Comparison of ENCODE assay signal across 17 cellular contexts in genomic region chr11:20047755-20048154, GRCh38.
"Had no signal": no experiment of that assay in that cellular context is flagged by ENCODE, and none has a peak within 500 bp of the region (broad histone marks: within the 10 kb centered on the region; RNA-seq: fewer than 3 reads in every experiment).

No MANE protein-coding gene starts in this region.

- DNase-seq: activated CD4-positive, alpha-beta T cell treated with anti-CD3 and anti-CD28 coated beads, Interleukin-2, amount 50 U/mL, for 1 hour; activated CD8-positive, alpha-beta memory T cell treated with anti-CD3 and anti-CD28 coated beads for 24 hours; activated naive CD8-positive, alpha-beta T cell treated with anti-CD3 and anti-CD28 coated beads for 36 hours; brain microvascular endothelial cell; erythroblast; occipital lobe; stimulated activated CD4-positive, alpha-beta T cell treated with anti-CD3 and anti-CD28 coated beads, Interleukin-2, amount 100 ng/mL, for 48 hours; T-helper 9 cell had no signal

- H3K4me3 ChIP-seq: gastroesophageal sphincter, prostate gland, tibial nerve had no signal

- ATAC-seq: activated CD4-positive, CD25-positive, alpha-beta regulatory T cell treated with anti-CD3 and anti-CD28 coated beads, Interleukin-2, amount 50 U/mL, for 24 hours; gastroesophageal sphincter; left lobe of liver; natural killer cell treated with Interleukin-12 subunit alpha and Interleukin-12 subunit beta and Interleukin-15 and Interleukin-18, amount 100 ng/mL, for 72 hours; stimulated activated memory B cell treated with anti-CD40 and anti-IgM and Interleukin-4, amounts not matched to agents 10 μg/mL and 1 μg/mL and 100 μg/mL, for 72 hours had no signal

- H3K4me1 ChIP-seq: prostate gland had no signal

- H3K27ac Mint-ChIP-seq: activated naive CD8-positive, alpha-beta T cell treated with anti-CD3 and anti-CD28 coated beads for 36 hours; activated T-helper 1 cell treated with anti-CD3 and anti-CD28 coated beads, Interleukin-12 subunit alpha, Interleukin-12 subunit beta, Interleukin-2, Interleukin-4 antibody, amounts not matched to agents 30 ng/mL and 10 ng/mL and 1 ng/mL, durations not matched to agents 14 hours and 24 hours and 36 hours; memory B cell; natural killer cell treated with Interleukin-12 subunit alpha and Interleukin-12 subunit beta and Interleukin-15 and Interleukin-18, amount 100 ng/mL, for 72 hours; stimulated activated memory B cell treated with anti-CD40 and anti-IgM and Interleukin-4, amounts not matched to agents 10 μg/mL and 1 μg/mL and 100 μg/mL, for 72 hours had no signal

- H3K27ac ChIP-seq: brain microvascular endothelial cell, prostate gland, tibial nerve had no signal

- H3K36me3 Mint-ChIP-seq: activated naive CD8-positive, alpha-beta T cell treated with anti-CD3 and anti-CD28 coated beads for 36 hours; memory B cell; natural killer cell treated with Interleukin-12 subunit alpha and Interleukin-12 subunit beta and Interleukin-15 and Interleukin-18, amount 100 ng/mL, for 72 hours had no signal

- H3K4me1 Mint-ChIP-seq: activated naive CD8-positive, alpha-beta T cell treated with anti-CD3 and anti-CD28 coated beads for 36 hours had no signal

- H3K27me3 Mint-ChIP-seq: activated naive CD8-positive, alpha-beta T cell treated with anti-CD3 and anti-CD28 coated beads for 36 hours; memory B cell had no signal

- H3K4me3 Mint-ChIP-seq: activated naive CD8-positive, alpha-beta T cell treated with anti-CD3 and anti-CD28 coated beads for 36 hours; activated T-helper 1 cell treated with anti-CD3 and anti-CD28 coated beads, Interleukin-12 subunit alpha, Interleukin-12 subunit beta, Interleukin-2, Interleukin-4 antibody, amounts not matched to agents 30 ng/mL and 10 ng/mL and 1 ng/mL, durations not matched to agents 14 hours and 24 hours and 36 hours; memory B cell; natural killer cell treated with Interleukin-12 subunit alpha and Interleukin-12 subunit beta and Interleukin-15 and Interleukin-18, amount 100 ng/mL, for 72 hours; stimulated activated memory B cell treated with anti-CD40 and anti-IgM and Interleukin-4, amounts not matched to agents 10 μg/mL and 1 μg/mL and 100 μg/mL, for 72 hours had no signal

- H3K9me3 Mint-ChIP-seq: activated naive CD8-positive, alpha-beta T cell treated with anti-CD3 and anti-CD28 coated beads for 36 hours; activated T-helper 1 cell treated with anti-CD3 and anti-CD28 coated beads, Interleukin-12 subunit alpha, Interleukin-12 subunit beta, Interleukin-2, Interleukin-4 antibody, amounts not matched to agents 30 ng/mL and 10 ng/mL and 1 ng/mL, durations not matched to agents 14 hours and 24 hours and 36 hours; memory B cell; natural killer cell treated with Interleukin-12 subunit alpha and Interleukin-12 subunit beta and Interleukin-15 and Interleukin-18, amount 100 ng/mL, for 72 hours; stimulated activated memory B cell treated with anti-CD40 and anti-IgM and Interleukin-4, amounts not matched to agents 10 μg/mL and 1 μg/mL and 100 μg/mL, for 72 hours had no signal

- H3K27me3 ChIP-seq: brain microvascular endothelial cell, gastroesophageal sphincter, tibial nerve had no signal

- H3K9me3 ChIP-seq: gastroesophageal sphincter, prostate gland, tibial nerve had no signal

- H3K36me3 ChIP-seq: prostate gland had no signal
